ENCODE assay signal across 16 cellular contexts in genomic region chr1:1544544-1544943, GRCh38. TPM values are rescaled to one million over a fixed set of nuclear protein-coding genes. Genes with fewer than 3 reads are reported as not detected.
A peak's percentile ranks its signal among the peaks of the same experiment; 100 is the strongest.
DNase-seq lines count a peak whose midpoint lies in the region; ATAC-seq, FAIRE-seq and TF ChIP-seq lines count a peak whose summit lies in the region.
"Had no signal": no experiment of that assay in that cellular context is flagged by ENCODE, and none has a peak within 500 bp of the region (broad histone marks: within the 10 kb centered on the region; RNA-seq: fewer than 3 reads in every experiment).

No MANE protein-coding gene starts in this region.

- no peak for ATAC-seq in gastrocnemius medialis
- no peak for ATAC-seq in GM21723 (IDR thresholded peaks at IDR 0.05; ENCODE audit: unreplicated experiment)
- ATAC-seq in HG02642 (IDR thresholded peaks at IDR 0.05; ENCODE audit: poor library complexity, unreplicated experiment), result no peak

- no peak overlapping the region for H3K4ac ChIP-seq in H1 (replicated peaks; ENCODE audit: insufficient read length, low read depth, low read length)

- peaks cover 0 to 5% (median 0%) of the 10 kb centered on the region in 4 experiments; a peak in 2 of 7 replicates for H3K4me1 ChIP-seq in H1 (replicated peaks in 1 of 4; ENCODE audit: control insufficient read depth in 3 of 4, insufficient read depth in 4 of 4, low read length in 3 of 4)
- peaks cover 0 to 27% of the 10 kb centered on the region in 2 donors for H3K4me1 ChIP-seq in gastrocnemius medialis
- H3K4me1 ChIP-seq: Caco-2 had no signal

- no peak overlapping the region for H3K9ac ChIP-seq in H1 (replicated peaks in 1 of 4; ENCODE audit: extremely low read depth in 1 of 4, low read depth in 3 of 4, low read length in 3 of 4)
- H3K9ac ChIP-seq: BLaER1, GM23248 had no signal

- no peak overlapping the region for H3K14ac ChIP-seq in H1 (ENCODE audit: insufficient read length)

- H3K79me1 ChIP-seq in H1 (ENCODE audit: low read depth, low read length), result peaks cover 4% of the 10 kb centered on the region; the same call in 1 of the 2 replicates

- TF ChIP-seq CTCF in 22Rv1 (IDR thresholded peaks at IDR 0.05), result no peak
- TF ChIP-seq CTCF in RWPE1 (conservative IDR thresholded peaks at IDR 0.05; ENCODE audit: low read depth), result no peak
- TF ChIP-seq CTCF in H1 (IDR thresholded peaks at IDR 0.05; ENCODE audit: control extremely low read depth in 1 of 3, insufficient read depth in 1 of 3, low read depth in 1 of 3, low read length in 3 of 3), result no peak
- TF ChIP-seq CTCF in gastrocnemius medialis (IDR thresholded peaks at IDR 0.05 in 4 of 5, conservative IDR thresholded peaks at IDR 0.05 in 1 of 5), result no peak

- H2BK20ac ChIP-seq in H1 (ENCODE audit: low read length), result no peak overlapping the region

- H3K9me3 ChIP-seq in H1 (ENCODE audit: insufficient read depth in 2 of 2, low read depth in 1 of 2, low read length in 1 of 2) (no peaks in the 10 kb centered on the region), gastrocnemius medialis (no peaks in the 10 kb centered on the region)
- H3K9me3 ChIP-seq: BLaER1, Caco-2 had no signal

- no peak overlapping the region for H2BK12ac ChIP-seq in H1 (ENCODE audit: low read depth, low read length)

- H3K4me3 ChIP-seq in H1 (ENCODE audit: extremely low read depth in 1 of 4, insufficient read depth in 2 of 4, low read depth in 3 of 4, low read length in 4 of 4) (no peak overlapping the region), gastrocnemius medialis (no peak overlapping the region)
- H3K4me3 ChIP-seq: BLaER1, GM23248 had no signal

- intact Hi-C loops in gastrocnemius medialis (cut with DNase I; ENCODE audit: low total_unique reads), result no loop called here

- peaks cover 2 to 16% (median 11%) of the 10 kb centered on the region in 4 experiments; a peak in 4 of 8 replicates for H3K36me3 ChIP-seq in H1 (ENCODE audit: control insufficient read depth in 2 of 4, insufficient read depth in 4 of 4, low read length in 3 of 4)
- peaks cover 0 to 18% of the 10 kb centered on the region in 2 donors for H3K36me3 ChIP-seq in gastrocnemius medialis

- H3K56ac ChIP-seq in H1 (replicated peaks; ENCODE audit: insufficient read length, low read depth, low read length), result no peak overlapping the region

- WGBS in H1 (ENCODE audit: extremely low coverage in 1 of 2, insufficient coverage in 1 of 2, insufficient read length in 1 of 2, insufficient replicate concordance in 2 of 2, low coverage in 1 of 2, low lambda C conversion rate in 2 of 2, missing lambda C conversion rate in 1 of 2), 2 experiments, result 89% methylated on average over 10 of the region's 10 CpGs; no CpG with 5 or more reads in 1 of the 2 experiments

- TF ChIP-seq POLR2A in H1 (IDR thresholded peaks at IDR 0.05; ENCODE audit: control extremely low read depth in 1 of 2, low read depth in 2 of 2, low read length in 2 of 2) (no peak), gastrocnemius medialis (IDR thresholded peaks at IDR 0.05) (no peak)

- peak overlapping the region; percentile 85; the same call in 1 of the 2 replicates for H4K8ac ChIP-seq in H1 (ENCODE audit: extremely low read depth, insufficient read depth, low read length)

- CTCF ChIA-PET in RWPE1 (lab: Yijun Ruan, JAX) (no interaction called here), H1 (lab: Charles Lee; ENCODE audit: partially characterized antibody) (no interaction called here)

- no peaks in the 10 kb centered on the region for H3K27me3 ChIP-seq in H1 (replicated peaks in 1 of 4; ENCODE audit: control insufficient read depth in 3 of 4, extremely low read depth in 1 of 4, insufficient read depth in 3 of 4, low read length in 3 of 4)
- no peaks in the 10 kb centered on the region for H3K27me3 ChIP-seq in gastrocnemius medialis

- no peak overlapping the region for H2BK120ac ChIP-seq in H1 (replicated peaks; ENCODE audit: low read depth, low read length)

- no peak overlapping the region for H2AK5ac ChIP-seq in H1 (ENCODE audit: low read depth, low read length)

- no peak for FAIRE-seq in H1 (lab: Jason Lieb, UNC)
- FAIRE-seq: GM19239 had no signal

- no peak overlapping the region for H2BK15ac ChIP-seq in H1 (ENCODE audit: low read length)

- H3K23me2 ChIP-seq in H1 (ENCODE audit: low read depth, low read length), result peaks cover 6% of the 10 kb centered on the region; the same call in 1 of the 2 replicates

- DNase-seq in RWPE1 (ENCODE audit: low spot score), result no peak
- no peak for DNase-seq in H1 (ENCODE audit: low read depth in 1 of 2, low spot score in 2 of 2)
- DNase-seq in gastrocnemius medialis, result no peak
- DNase-seq: Caco-2; CD8-positive, alpha-beta memory T cell; DND-41; GDM1; H7; IMR-90 had no signal

- TF ChIP-seq EP300 in H1 (IDR thresholded peaks at IDR 0.05; ENCODE audit: borderline replicate concordance in 1 of 2, low read depth in 2 of 2, low read length in 2 of 2), result no peak

- H3K4me2 ChIP-seq in H1 (ENCODE audit: insufficient read depth in 1 of 2, low read depth in 2 of 2, low read length in 2 of 2), result no peak overlapping the region
- H3K4me2 ChIP-seq: BLaER1 had no signal

- H3K18ac ChIP-seq in H1 (ENCODE audit: extremely low read depth, low read length), result no peak overlapping the region

- TF ChIP-seq RAD21 in H1 (IDR thresholded peaks at IDR 0.05 in 1 of 2, conservative IDR thresholded peaks at IDR 0.05 in 1 of 2; ENCODE audit: low read depth in 2 of 2, low read length in 2 of 2), result no peak

- POLR2A ChIA-PET in RWPE1 (lab: Yijun Ruan, JAX; ENCODE audit: low non-redundant PET), result interaction anchor here (0.7 kb wide), 1 partner anchor 145 kb away, joined by 3 read pairs; the partner anchor contains the start of gene CCNL2
- POLR2A ChIA-PET in H1 (lab: Charles Lee; ENCODE audit: partially characterized antibody), result interaction anchor here (23.0 kb wide), 1 partner anchor 19 kb away, joined by 367 read pairs; no protein-coding TSS in a partner anchor

- no peak overlapping the region for H2AFZ ChIP-seq in H1 (ENCODE audit: low read length)
- H2AFZ ChIP-seq: GM23248 had no signal

- H3K23ac ChIP-seq in H1 (ENCODE audit: insufficient read length), result no peak overlapping the region

- no peak overlapping the region for H4K91ac ChIP-seq in H1 (replicated peaks; ENCODE audit: insufficient read length, low read length)

- H4K20me1 ChIP-seq in H1 (replicated peaks in 1 of 2; ENCODE audit: control insufficient read depth in 1 of 2, insufficient read depth in 2 of 2, low read length in 2 of 2), result peaks cover 7 to 18% of the 10 kb centered on the region in 2 experiments

- H3K27ac ChIP-seq in 22Rv1 (peak overlapping the region; percentile 34; the same call in 1 of the 2 replicates), RWPE1 (peak overlapping the region; percentile 44; the same call in 1 of the 2 replicates), H1 (ENCODE audit: low read depth, low read length) (no peak overlapping the region), gastrocnemius medialis (peak overlapping the region; percentile 58 to 80 (median 76))
- H3K27ac ChIP-seq: BLaER1, GM23248 had no signal

- H4K5ac ChIP-seq in H1 (ENCODE audit: insufficient read length, low read depth, low read length), result no peak overlapping the region

- no peak overlapping the region for H2BK5ac ChIP-seq in H1 (ENCODE audit: low read depth, low read length)

- in situ Hi-C loops in gastrocnemius medialis (cut with MboI; ENCODE audit: low sequenced_read_pairs in 4 of 4), result no loop called here

- no peaks in the 10 kb centered on the region for H3K79me2 ChIP-seq in H1 (ENCODE audit: control insufficient read depth in 1 of 2, insufficient read depth in 2 of 2, low read length in 2 of 2)

RNA-seq across cellular contexts. Expression of gene TMEM240, which starts 4.1 kb away (rescaled TPM):
- total RNA-seq in H1 (2021; fragmentation: NEBNext Ultra II Directional; extraction: Animal tissue kit (Norgen Biotek cat#: 25700)), result 3.6 and 6.6 TPM in 2 replicates
- polyA plus RNA-seq in H1 (2011; rRNA removed), result 5.7 and 7.6 TPM in 2 replicates
- polyA plus RNA-seq in H1 (2011; cell fraction: cytosol; rRNA removed), result 4.6 TPM
- 20.3 TPM for polyA plus RNA-seq in H1 (2011; cell fraction: nucleus; rRNA removed)
- polyA plus RNA-seq in H1 (2012, experiment 1 of 2), result 3.9 to 8.7 TPM (median 7.5 TPM) in 4 replicates
- polyA plus RNA-seq in H1 (2012, experiment 2 of 2), result 3.6 TPM
- 3.3 TPM for polyA plus RNA-seq in H1 (2013, experiment 1 of 2)
- 2.3 TPM for polyA plus RNA-seq in H1 (2013, experiment 2 of 2)
- 0.57 and 1.1 TPM in 2 replicates for polyA minus RNA-seq in H1 (2011; rRNA and poly(A)+ RNA removed)
- polyA minus RNA-seq in H1 (2011; cell fraction: cytosol; rRNA and poly(A)+ RNA removed), result not detected
- 2.5 TPM for polyA minus RNA-seq in H1 (2011; cell fraction: nucleus; rRNA and poly(A)+ RNA removed)
- total RNA-seq in gastrocnemius medialis, result 1 to 10 TPM in 3 of 4 donors, not detected in 1; 1.1 to 2.0 (median 1.9) TPM
- polyA plus RNA-seq: CD8-positive, alpha-beta memory T cell had no signal

RNA-seq across cellular contexts. Expression of gene SSU72, which starts 30.1 kb away (rescaled TPM):
- 165 and 170 TPM in 2 replicates for total RNA-seq in H1 (2021; fragmentation: NEBNext Ultra II Directional; extraction: Animal tissue kit (Norgen Biotek cat#: 25700))
- polyA plus RNA-seq in H1 (2011; rRNA removed), result 110 and 116 TPM in 2 replicates
- 122 TPM for polyA plus RNA-seq in H1 (2011; cell fraction: cytosol; rRNA removed)
- polyA plus RNA-seq in H1 (2011; cell fraction: nucleus; rRNA removed), result 110 TPM
- polyA plus RNA-seq in H1 (2012, experiment 1 of 2), result 156 to 180 TPM (median 158 TPM) in 4 replicates
- polyA plus RNA-seq in H1 (2012, experiment 2 of 2), result 198 TPM
- polyA plus RNA-seq in H1 (2013, experiment 1 of 2), result 143 TPM
- 148 TPM for polyA plus RNA-seq in H1 (2013, experiment 2 of 2)
- polyA minus RNA-seq in H1 (2011; rRNA and poly(A)+ RNA removed), result 59.2 and 65.6 TPM in 2 replicates
- 91.6 TPM for polyA minus RNA-seq in H1 (2011; cell fraction: cytosol; rRNA and poly(A)+ RNA removed)
- 66.4 TPM for polyA minus RNA-seq in H1 (2011; cell fraction: nucleus; rRNA and poly(A)+ RNA removed)
- 100 to 1,000 TPM; 141 to 235 (median 208) TPM for total RNA-seq in gastrocnemius medialis

RNA-seq across cellular contexts. Expression of gene ATAD3A, which starts 32.6 kb away (rescaled TPM):
- 63.7 and 64.7 TPM in 2 replicates for total RNA-seq in H1 (2021; fragmentation: NEBNext Ultra II Directional; extraction: Animal tissue kit (Norgen Biotek cat#: 25700))
- 28.3 and 46.7 TPM in 2 replicates for polyA plus RNA-seq in H1 (2011; rRNA removed)
- polyA plus RNA-seq in H1 (2011; cell fraction: cytosol; rRNA removed), result 44.7 TPM
- polyA plus RNA-seq in H1 (2011; cell fraction: nucleus; rRNA removed), result 62.6 TPM
- 32.8 to 59.1 TPM (median 55.6 TPM) in 4 replicates for polyA plus RNA-seq in H1 (2012, experiment 1 of 2)
- 37.3 TPM for polyA plus RNA-seq in H1 (2012, experiment 2 of 2)
- polyA plus RNA-seq in H1 (2013, experiment 1 of 2), result 32.6 TPM
- polyA plus RNA-seq in H1 (2013, experiment 2 of 2), result 31.7 TPM
- polyA minus RNA-seq in H1 (2011; rRNA and poly(A)+ RNA removed), result 16.2 and 18.2 TPM in 2 replicates
- 33.1 TPM for polyA minus RNA-seq in H1 (2011; cell fraction: cytosol; rRNA and poly(A)+ RNA removed)
- polyA minus RNA-seq in H1 (2011; cell fraction: nucleus; rRNA and poly(A)+ RNA removed), result 21.4 TPM
- 10 to 100 TPM; 22.9 to 47.9 (median 35.6) TPM for total RNA-seq in gastrocnemius medialis

RNA-seq across cellular contexts. Expression of gene FNDC10, which starts 55.4 kb away (rescaled TPM):
- total RNA-seq in H1 (2021; fragmentation: NEBNext Ultra II Directional; extraction: Animal tissue kit (Norgen Biotek cat#: 25700)), result 18.3 and 19.0 TPM in 2 replicates
- polyA plus RNA-seq in H1 (2011; rRNA removed), result 21.8 and 40.0 TPM in 2 replicates
- 16.1 TPM for polyA plus RNA-seq in H1 (2011; cell fraction: cytosol; rRNA removed)
- polyA plus RNA-seq in H1 (2011; cell fraction: nucleus; rRNA removed), result 19.1 TPM
- polyA plus RNA-seq in H1 (2012, experiment 1 of 2), result 11.7 to 23.3 TPM (median 18.5 TPM) in 4 replicates
- 17.8 TPM for polyA plus RNA-seq in H1 (2012, experiment 2 of 2)
- 22.1 TPM for polyA plus RNA-seq in H1 (2013, experiment 1 of 2)
- 24.7 TPM for polyA plus RNA-seq in H1 (2013, experiment 2 of 2)
- 3.0 and 3.8 TPM in 2 replicates for polyA minus RNA-seq in H1 (2011; rRNA and poly(A)+ RNA removed)
- polyA minus RNA-seq in H1 (2011; cell fraction: cytosol; rRNA and poly(A)+ RNA removed), result 14.8 TPM
- polyA minus RNA-seq in H1 (2011; cell fraction: nucleus; rRNA and poly(A)+ RNA removed), result 8.7 TPM
- 1 to 10 TPM in 1 of 4 donors, under 1 TPM in 2, not detected in 1; 0.20 to 1.3 (median 0.94) TPM for total RNA-seq in gastrocnemius medialis
- total RNA-seq: HT-29 had no signal
